16 cellular contexts compared by ENCODE assay signal in genomic region chr13:97468331-97468730, GRCh38. TPM values are rescaled to one million over a fixed set of nuclear protein-coding genes. Genes with fewer than 3 reads are reported as not detected.
A peak's percentile ranks its signal among the peaks of the same experiment; 100 is the strongest.
DNase-seq lines count a peak whose midpoint lies in the region; ATAC-seq lines count a peak whose summit lies in the region.
"Had no signal": no experiment of that assay in that cellular context is flagged by ENCODE, and none has a peak within 500 bp of the region (broad histone marks: within the 10 kb centered on the region; RNA-seq: fewer than 3 reads in every experiment).

No MANE protein-coding gene starts in this region.

- ATAC-seq in left ventricle myocardium superior, result peak; percentile 13
- ATAC-seq in left cardiac atrium, result no peak
- no peak for ATAC-seq in HG03571 (IDR thresholded peaks at IDR 0.05; ENCODE audit: unreplicated experiment)
- ATAC-seq: PC-3, T-helper 17 cell had no signal

- DNase-seq in left ventricle myocardium superior (no peak), left cardiac atrium (no peak), dermis blood vessel endothelial cell (peak; percentile 6), iris pigment epithelial cell (ENCODE audit: low read depth) (peak; percentile 58), HuH-7.5 (ENCODE audit: low spot score) (no peak)
- no peak for DNase-seq in stimulated activated CD4-positive, alpha-beta T cell treated with anti-CD3 and anti-CD28 coated beads, Interleukin-4, amount 100 ng/mL, for 4 hours
- DNase-seq in activated naive CD4-positive, alpha-beta T cell treated with anti-CD3 and anti-CD28 coated beads, Interleukin-2, amount 50 U/mL, for 16 hours, result no peak
- DNase-seq: activated CD4-positive, alpha-beta T cell treated with anti-CD3 and anti-CD28 coated beads, Interleukin-2, amount 10 ng/mL, durations not matched to agents 7 days and 5 days; CD4-positive, CD25-positive, alpha-beta regulatory T cell; DMS153; effector CD4-positive, alpha-beta T cell; NCI-H774; PC-3; stimulated activated CD8-positive, alpha-beta memory T cell treated with anti-CD3 and anti-CD28 coated beads, Interleukin-4, amount 100 ng/mL, for 48 hours; T-helper 17 cell had no signal

- intact Hi-C loops in left ventricle myocardium superior (cut with micrococcal nuclease), result no loop called here
- intact Hi-C loops in left cardiac atrium (cut with DNase I), result no loop called here

RNA-seq across cellular contexts. Expression of gene RAP2A, which starts 34.4 kb away (rescaled TPM):
- 15.5 TPM for total RNA-seq in left ventricle myocardium superior
- total RNA-seq in left cardiac atrium, result 10 to 100 TPM; 21.4 to 23.9 TPM
- 61.1 and 63.6 TPM in 2 replicates for total RNA-seq in dermis blood vessel endothelial cell

Comparison
In these comparisons a context has a peak if more than half of its experiments do, and no peak if none do; other contexts are left out.
1. DNase-seq: peak in dermis blood vessel endothelial cell (single experiment) and iris pigment epithelial cell (single experiment); none in left ventricle myocardium superior (single experiment), left cardiac atrium (single experiment), stimulated activated CD4-positive, alpha-beta T cell treated with anti-CD3 and anti-CD28 coated beads, Interleukin-4, amount 100 ng/mL, for 4 hours (0 of 2), HuH-7.5 (single experiment) and activated naive CD4-positive, alpha-beta T cell treated with anti-CD3 and anti-CD28 coated beads, Interleukin-2, amount 50 U/mL, for 16 hours (single experiment).